Comparison of ENCODE assay signal across 25 cellular contexts in the genomic region with DNA sequence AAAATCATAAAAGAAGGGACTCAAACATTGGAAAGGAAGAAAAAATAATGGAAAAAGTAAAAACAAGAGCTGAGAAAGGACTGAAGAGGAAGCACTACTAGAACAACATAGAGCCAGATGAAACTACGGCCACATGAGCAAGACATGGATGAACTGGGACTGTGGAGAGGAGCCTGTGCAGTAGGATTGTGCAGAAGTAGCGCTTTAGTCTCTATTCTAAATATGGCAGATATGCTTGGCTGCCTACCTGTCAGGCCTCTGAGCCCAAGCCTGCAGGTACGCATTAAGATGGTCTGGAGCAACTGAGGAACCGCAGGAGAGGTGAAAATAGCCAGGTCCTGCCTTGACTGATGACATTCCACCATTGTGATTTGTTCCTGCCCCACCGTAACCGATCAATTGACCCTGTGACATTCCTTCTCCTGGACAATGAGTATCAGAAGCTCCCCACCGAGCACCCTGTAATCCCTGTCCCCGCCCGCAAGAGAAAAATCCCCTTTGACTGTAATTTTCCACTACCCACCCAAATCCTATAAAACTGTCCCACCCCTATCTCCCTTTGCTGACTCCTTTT.
DNase-seq lines count a peak whose midpoint lies in the region; ATAC-seq, FAIRE-seq and TF ChIP-seq lines count a peak whose summit lies in the region.
"Had no signal": no experiment of that assay in that cellular context is flagged by ENCODE, and none has a peak within 500 bp of the region (broad histone marks: within the 10 kb centered on the region; RNA-seq: fewer than 3 reads in every experiment).

No MANE protein-coding gene starts in this region.

- peaks cover 58% of the 10 kb centered on the region for H3K36me3 Mint-ChIP-seq in activated CD8-positive, alpha-beta T cell treated with anti-CD3 and anti-CD28 coated beads for 36 hours (ENCODE audit: low read depth)
- peaks cover 52% of the 10 kb centered on the region for H3K36me3 Mint-ChIP-seq in activated CD8-positive, alpha-beta T cell treated with anti-CD3 and anti-CD28 coated beads, Interleukin-2, amount 10 ng/mL, durations not matched to agents 7 days and 5 days (ENCODE audit: low read depth)
- H3K36me3 Mint-ChIP-seq in activated naive CD8-positive, alpha-beta T cell treated with anti-CD3 and anti-CD28 coated beads for 36 hours: peaks cover 59% of the 10 kb centered on the region
- peaks cover 31% of the 10 kb centered on the region for H3K36me3 Mint-ChIP-seq in progenitor cell of endocrine pancreas (ENCODE audit: insufficient read depth)

- intact Hi-C loops in activated CD8-positive, alpha-beta T cell treated with anti-CD3 and anti-CD28 coated beads for 36 hours (cut with micrococcal nuclease): no loop called here

- no peak overlapping the region for H3K4me3 Mint-ChIP-seq in activated CD8-positive, alpha-beta T cell treated with anti-CD3 and anti-CD28 coated beads for 36 hours
- H3K4me3 Mint-ChIP-seq in activated CD8-positive, alpha-beta T cell treated with anti-CD3 and anti-CD28 coated beads, Interleukin-2, amount 10 ng/mL, durations not matched to agents 7 days and 5 days: no peak overlapping the region
- H3K4me3 Mint-ChIP-seq in activated naive CD8-positive, alpha-beta T cell treated with anti-CD3 and anti-CD28 coated beads for 36 hours: no peak overlapping the region
- H3K4me3 Mint-ChIP-seq in progenitor cell of endocrine pancreas (ENCODE audit: low read depth): no peak overlapping the region

- POLR2A ChIA-PET in activated CD8-positive, alpha-beta T cell treated with anti-CD3 and anti-CD28 coated beads for 36 hours (lab: Charles Lee): no interaction called here
- POLR2A ChIA-PET in activated CD8-positive, alpha-beta T cell treated with anti-CD3 and anti-CD28 coated beads, Interleukin-2, amount 10 ng/mL, durations not matched to agents 7 days and 5 days (lab: Charles Lee): no interaction called here

- H3K9me3 Mint-ChIP-seq in activated CD8-positive, alpha-beta T cell treated with anti-CD3 and anti-CD28 coated beads for 36 hours: peaks cover 7% of the 10 kb centered on the region
- peaks cover 3% of the 10 kb centered on the region for H3K9me3 Mint-ChIP-seq in activated CD8-positive, alpha-beta T cell treated with anti-CD3 and anti-CD28 coated beads, Interleukin-2, amount 10 ng/mL, durations not matched to agents 7 days and 5 days (ENCODE audit: insufficient read depth)
- peaks cover 15% of the 10 kb centered on the region for H3K9me3 Mint-ChIP-seq in activated naive CD8-positive, alpha-beta T cell treated with anti-CD3 and anti-CD28 coated beads for 36 hours
- peaks cover 6% of the 10 kb centered on the region for H3K9me3 Mint-ChIP-seq in progenitor cell of endocrine pancreas (ENCODE audit: low read depth)

- CTCF ChIA-PET in activated CD8-positive, alpha-beta T cell treated with anti-CD3 and anti-CD28 coated beads for 36 hours (lab: Charles Lee): no interaction called here
- CTCF ChIA-PET in activated CD8-positive, alpha-beta T cell treated with anti-CD3 and anti-CD28 coated beads, Interleukin-2, amount 10 ng/mL, durations not matched to agents 7 days and 5 days (lab: Charles Lee): interaction anchor here (1.1 kb wide), 1 partner anchor 28 kb away, joined by 3 read pairs; no protein-coding TSS in a partner anchor

- peaks cover 25% of the 10 kb centered on the region for H3K4me1 Mint-ChIP-seq in activated CD8-positive, alpha-beta T cell treated with anti-CD3 and anti-CD28 coated beads for 36 hours (ENCODE audit: low read depth)
- H3K4me1 Mint-ChIP-seq in activated CD8-positive, alpha-beta T cell treated with anti-CD3 and anti-CD28 coated beads, Interleukin-2, amount 10 ng/mL, durations not matched to agents 7 days and 5 days (ENCODE audit: low read depth): peaks cover 5% of the 10 kb centered on the region
- H3K4me1 Mint-ChIP-seq in activated naive CD8-positive, alpha-beta T cell treated with anti-CD3 and anti-CD28 coated beads for 36 hours: peaks cover 32% of the 10 kb centered on the region
- H3K4me1 Mint-ChIP-seq in progenitor cell of endocrine pancreas (ENCODE audit: low read depth): peaks cover 11% of the 10 kb centered on the region

- peak overlapping the region; percentile 59 for H3K27ac Mint-ChIP-seq in activated CD8-positive, alpha-beta T cell treated with anti-CD3 and anti-CD28 coated beads for 36 hours
- H3K27ac Mint-ChIP-seq in activated CD8-positive, alpha-beta T cell treated with anti-CD3 and anti-CD28 coated beads, Interleukin-2, amount 10 ng/mL, durations not matched to agents 7 days and 5 days: no peak overlapping the region
- peak overlapping the region; percentile 71 for H3K27ac Mint-ChIP-seq in activated naive CD8-positive, alpha-beta T cell treated with anti-CD3 and anti-CD28 coated beads for 36 hours
- H3K27ac Mint-ChIP-seq in progenitor cell of endocrine pancreas: peak overlapping the region; percentile 56
- H3K27ac Mint-ChIP-seq: activated T-helper 2 cell treated with anti-CD3 and anti-CD28 coated beads, Interferon-gamma antibody, Interleukin-2, Interleukin-4, amounts not matched to agents 10 μg/mL and 5 μg/mL and 100 μg/mL, durations not matched to agents 14 hours and 24 hours and 36 hours had no signal

- ATAC-seq in activated CD8-positive, alpha-beta T cell treated with anti-CD3 and anti-CD28 coated beads for 36 hours: no peak
- ATAC-seq in activated CD8-positive, alpha-beta T cell treated with anti-CD3 and anti-CD28 coated beads, Interleukin-2, amount 10 ng/mL, durations not matched to agents 7 days and 5 days: no peak
- peak; percentile 60 for ATAC-seq in HG02642 (IDR thresholded peaks at IDR 0.05; ENCODE audit: poor library complexity, unreplicated experiment)
- ATAC-seq: activated CD4-positive, CD25-positive, alpha-beta regulatory T cell treated with anti-CD3 and anti-CD28 coated beads, Interleukin-2, amount 50 U/mL, for 24 hours; body of pancreas; esophagus mucosa had no signal

- DNase-seq in activated CD8-positive, alpha-beta T cell treated with anti-CD3 and anti-CD28 coated beads for 36 hours: no peak
- no peak for DNase-seq in activated CD8-positive, alpha-beta T cell treated with anti-CD3 and anti-CD28 coated beads, Interleukin-2, amount 10 ng/mL, durations not matched to agents 7 days and 5 days
- no peak for DNase-seq in activated naive CD8-positive, alpha-beta T cell treated with anti-CD3 and anti-CD28 coated beads for 36 hours
- DNase-seq in progenitor cell of endocrine pancreas (ENCODE audit: low spot score, unreplicated experiment) (no peak), Ammon's horn (ENCODE audit: low spot score) (no peak), DMS153 (lab: John Stamatoyannopoulos, UW) (no peak), D721Med (ENCODE audit: insufficient read length, low spot score) (no peak)
- DNase-seq: BE2C; body of pancreas; effector memory CD4-positive, alpha-beta T cell; hippocampal formation; NCI-H1694 treated with DMSO at 0.1 percent for 48 hours; NCI-H526; nucleus accumbens; stimulated activated CD4-positive, alpha-beta T cell treated with anti-CD3 and anti-CD28 coated beads, Interleukin-2, amount 100 ng/mL, for 48 hours; stimulated activated naive CD4-positive, alpha-beta T cell treated with Interleukin-2 at 50 U/mL for 16 hours; T-helper 9 cell; tibial artery had no signal

- no peaks in the 10 kb centered on the region for H3K27me3 Mint-ChIP-seq in activated CD8-positive, alpha-beta T cell treated with anti-CD3 and anti-CD28 coated beads for 36 hours
- H3K27me3 Mint-ChIP-seq in activated CD8-positive, alpha-beta T cell treated with anti-CD3 and anti-CD28 coated beads, Interleukin-2, amount 10 ng/mL, durations not matched to agents 7 days and 5 days (ENCODE audit: low read depth): no peaks in the 10 kb centered on the region
- H3K27me3 Mint-ChIP-seq in activated naive CD8-positive, alpha-beta T cell treated with anti-CD3 and anti-CD28 coated beads for 36 hours: no peaks in the 10 kb centered on the region
- H3K27me3 Mint-ChIP-seq in progenitor cell of endocrine pancreas: no peaks in the 10 kb centered on the region

- TF ChIP-seq CTCF in activated CD8-positive, alpha-beta T cell treated with anti-CD3 and anti-CD28 coated beads for 36 hours (IDR thresholded peaks at IDR 0.05): no peak
- TF ChIP-seq CTCF in progenitor cell of endocrine pancreas (IDR thresholded peaks at IDR 0.05; ENCODE audit: unreplicated experiment): no peak
- no peak for TF ChIP-seq CTCF in D721Med (IDR thresholded peaks at IDR 0.05; ENCODE audit: insufficient read depth, missing control alignments)

- no peak for FAIRE-seq in D721Med (lab: Jason Lieb, UNC)
- FAIRE-seq: A204.1, frontal cortex, islet of Langerhans had no signal
